9 cellular contexts compared by ENCODE assay signal in genomic region chr5:66742083-66742895, GRCh38.
DNase-seq lines count a peak whose midpoint lies in the region; ATAC-seq and TF ChIP-seq lines count a peak whose summit lies in the region.
"Had no signal": no experiment of that assay in that cellular context is flagged by ENCODE, and none has a peak within 500 bp of the region (broad histone marks: within the 10 kb centered on the region; RNA-seq: fewer than 3 reads in every experiment).

No MANE protein-coding gene starts in this region.

- no peak overlapping the region for H3K4ac ChIP-seq in mesendoderm (ENCODE audit: low read depth, low read length)

- H3K9me3 ChIP-seq in Karpas-422 (ENCODE audit: low read length), result no peaks in the 10 kb centered on the region
- H3K9me3 ChIP-seq: psoas muscle had no signal

- no TSS peak for BruUV-seq in Calu3 (replicated peaks; lab: Mats Ljungman, UMichigan)

- H3K79me2 ChIP-seq in Karpas-422 (ENCODE audit: low read length) (no peaks in the 10 kb centered on the region), mesendoderm (ENCODE audit: control insufficient read depth, insufficient read depth, low read length) (no peaks in the 10 kb centered on the region)

- H2BK5ac ChIP-seq in mesendoderm (ENCODE audit: low read length), result no peak overlapping the region

- WGBS in mesendoderm (ENCODE audit: extremely low coverage, insufficient coverage, low lambda C conversion rate), result no CpG with 5 or more reads among the region's 15 CpGs

- H3K4me2 ChIP-seq in Karpas-422 (ENCODE audit: low read depth, low read length, poor library complexity, severe bottlenecking) (no peak overlapping the region), mesendoderm (ENCODE audit: low read length) (no peak overlapping the region)

- peaks cover 13% of the 10 kb centered on the region for H3K4me1 Mint-ChIP-seq in Calu3 (ENCODE audit: low read depth, unreplicated experiment)
- peaks cover 43% of the 10 kb centered on the region for H3K4me1 Mint-ChIP-seq in chondrocyte (ENCODE audit: low read depth)

- H3K27me3 Mint-ChIP-seq in Calu3 (ENCODE audit: unreplicated experiment), result peaks cover 91% of the 10 kb centered on the region
- peaks cover 4% of the 10 kb centered on the region for H3K27me3 Mint-ChIP-seq in chondrocyte (ENCODE audit: low read depth)

- TF ChIP-seq CTCF in Calu3 (IDR thresholded peaks at IDR 0.05; ENCODE audit: unreplicated experiment) (no peak), chondrocyte (IDR thresholded peaks at IDR 0.05) (peak; percentile 51)

- no peak overlapping the region for H3K18ac ChIP-seq in mesendoderm (ENCODE audit: low read length)

- ATAC-seq in HG03108 (IDR thresholded peaks at IDR 0.05; ENCODE audit: unreplicated experiment) (no peak), HG03135 (IDR thresholded peaks at IDR 0.05; ENCODE audit: unreplicated experiment) (no peak), HG03442 (IDR thresholded peaks at IDR 0.05; ENCODE audit: unreplicated experiment) (no peak)

- H3K9me2 ChIP-seq in Karpas-422 (replicated peaks; ENCODE audit: insufficient read depth, low read length), result no peaks in the 10 kb centered on the region

- H2AFZ ChIP-seq in Karpas-422 (ENCODE audit: low read length), result peak overlapping the region; percentile 74; the same call in 1 of the 2 replicates

- no peak overlapping the region for H3K23ac ChIP-seq in mesendoderm (ENCODE audit: low read length)

- H3K79me1 ChIP-seq in mesendoderm (ENCODE audit: low read length), result no peaks in the 10 kb centered on the region

- CTCF ChIA-PET in Calu3 (lab: Charles Lee), result interaction anchor here (0.5 to 2.9 kb wide), 8 partner anchors 13 to 436 kb away, joined by 3 to 9 read pairs (median 4); no protein-coding TSS in a partner anchor

- H3K27ac ChIP-seq in Karpas-422 (ENCODE audit: low read length) (no peak overlapping the region), mesendoderm (ENCODE audit: low read depth, low read length) (no peak overlapping the region)
- H3K27ac ChIP-seq: psoas muscle had no signal

- DNase-seq in Calu3, result peak; percentile 42
- DNase-seq in Karpas-422, result peak; percentile 71
- DNase-seq in chondrocyte (ENCODE audit: low spot score), result no peak
- DNase-seq in mesendoderm, result peak; percentile 35
- DNase-seq in activated effector memory CD4-positive, alpha-beta T cell treated with Interleukin-2 at 50 U/mL for 16 hours, result no peak

- H3K27ac Mint-ChIP-seq in Calu3 (ENCODE audit: unreplicated experiment) (no peak overlapping the region), chondrocyte (ENCODE audit: unreplicated experiment) (peak overlapping the region; percentile 15)

- no peak overlapping the region for H2AK5ac ChIP-seq in mesendoderm (ENCODE audit: low read length)

- H4K20me1 ChIP-seq in Karpas-422 (ENCODE audit: insufficient read depth, low read depth, low read length), result no peaks in the 10 kb centered on the region

- H3K36me3 Mint-ChIP-seq in Calu3 (ENCODE audit: insufficient read depth, unreplicated experiment) (no peaks in the 10 kb centered on the region), chondrocyte (ENCODE audit: low read depth) (no peaks in the 10 kb centered on the region)

- H3K36me3 ChIP-seq in Karpas-422 (ENCODE audit: insufficient read depth, low read length), result no peaks in the 10 kb centered on the region
- no peaks in the 10 kb centered on the region for H3K36me3 ChIP-seq in mesendoderm (ENCODE audit: control insufficient read depth, insufficient read depth, low read length)

- no peak overlapping the region for H4K8ac ChIP-seq in mesendoderm (ENCODE audit: low read depth, low read length)

- intact Hi-C loops in Calu3 (cut with micrococcal nuclease; ENCODE audit: unreplicated experiment), result loop anchor here (5.0 kb wide), 1 partner anchor 435 kb away; no protein-coding TSS in a partner anchor

- H3K9ac ChIP-seq in Karpas-422 (ENCODE audit: low read length) (no peak overlapping the region), mesendoderm (ENCODE audit: low read length) (no peak overlapping the region)

- H3K56ac ChIP-seq in mesendoderm (ENCODE audit: low read length), result no peak overlapping the region

- no peak overlapping the region for H3K4me3 Mint-ChIP-seq in Calu3 (ENCODE audit: low read depth, unreplicated experiment)
- no peak overlapping the region for H3K4me3 Mint-ChIP-seq in chondrocyte (ENCODE audit: unreplicated experiment)

- H3K4me1 ChIP-seq in Karpas-422 (ENCODE audit: low read length) (peaks cover 8% of the 10 kb centered on the region), mesendoderm (ENCODE audit: control insufficient read depth, low read depth, low read length) (no peaks in the 10 kb centered on the region)
- H3K4me1 ChIP-seq: psoas muscle had no signal

- no peak overlapping the region for H2BK15ac ChIP-seq in mesendoderm (replicated peaks; ENCODE audit: low read depth)

- no peaks in the 10 kb centered on the region for H3K9me3 Mint-ChIP-seq in Calu3 (ENCODE audit: low read depth, unreplicated experiment)
- H3K9me3 Mint-ChIP-seq in chondrocyte (ENCODE audit: low read depth), result peaks cover 2% of the 10 kb centered on the region

- H2BK120ac ChIP-seq in mesendoderm (ENCODE audit: low read depth, low read length), result no peak overlapping the region

- H3K4me3 ChIP-seq in Karpas-422 (ENCODE audit: low read length) (no peak overlapping the region), mesendoderm (ENCODE audit: low read length) (no peak overlapping the region)
- H3K4me3 ChIP-seq: psoas muscle had no signal

- no peaks in the 10 kb centered on the region for H3K27me3 ChIP-seq in Karpas-422 (ENCODE audit: low read length)
- no peaks in the 10 kb centered on the region for H3K27me3 ChIP-seq in mesendoderm (ENCODE audit: insufficient read depth, low read length, poor library complexity)

- no peak overlapping the region for H4K5ac ChIP-seq in mesendoderm (ENCODE audit: low read length)

Comparison
In these comparisons a context has a peak if more than half of its experiments do, and no peak if none do; other contexts are left out.
1. DNase-seq: peak in Calu3 (single experiment), Karpas-422 (single experiment) and mesendoderm (single experiment); none in chondrocyte (single experiment) and activated effector memory CD4-positive, alpha-beta T cell treated with Interleukin-2 at 50 U/mL for 16 hours (single experiment).